8 cellular contexts compared by ENCODE assay signal in the genomic region with DNA sequence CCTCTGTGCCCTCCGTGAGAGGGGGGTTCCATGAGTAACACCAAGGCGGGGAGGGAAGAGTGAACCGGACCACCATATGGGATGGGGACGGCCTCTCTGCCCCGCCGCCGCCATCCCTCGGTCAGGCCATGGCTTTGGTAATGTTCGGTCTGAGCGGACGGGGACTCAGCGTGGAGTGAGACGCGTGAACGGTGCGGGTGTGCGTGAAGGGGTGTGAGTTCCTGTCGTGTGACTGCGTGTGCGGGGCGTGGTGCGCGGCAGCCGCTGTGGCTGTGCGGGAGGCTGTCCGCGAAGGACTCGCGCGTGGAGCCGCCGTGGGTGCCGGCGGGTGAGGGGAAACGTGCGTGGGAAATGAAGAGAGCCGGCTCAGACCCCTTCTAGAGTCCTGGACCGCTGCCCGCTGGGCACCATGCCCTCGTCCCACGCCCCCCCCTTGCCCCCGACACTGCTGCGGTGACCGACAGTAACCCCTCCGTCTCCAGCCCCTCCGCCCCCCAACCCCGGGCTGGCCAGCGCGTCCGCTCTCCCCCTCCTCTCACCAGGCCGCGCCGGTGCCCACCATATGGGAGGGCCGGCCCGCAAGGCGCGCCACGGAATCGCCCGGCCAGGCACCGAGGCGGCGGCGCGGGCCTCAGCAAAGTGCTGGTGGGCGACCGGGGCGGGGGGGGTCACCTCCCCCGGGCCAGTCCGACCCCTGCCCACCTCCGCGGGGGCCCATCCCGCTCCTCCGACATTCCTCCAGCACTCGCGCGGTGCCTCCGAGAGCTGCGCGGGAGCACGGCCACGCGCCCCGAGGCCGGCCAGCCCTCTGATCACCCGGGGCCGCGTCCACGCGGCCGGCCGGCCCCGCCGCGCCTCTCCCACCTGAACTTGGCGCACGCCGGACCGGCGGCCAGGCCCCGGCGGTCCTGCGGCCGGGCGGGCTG. TPM values are rescaled to one million over a fixed set of nuclear protein-coding genes. Genes with fewer than 3 reads are reported as not detected.
A peak's percentile ranks its signal among the peaks of the same experiment; 100 is the strongest.
DNase-seq lines count a peak whose midpoint lies in the region; ATAC-seq and TF ChIP-seq lines count a peak whose summit lies in the region.

No MANE protein-coding gene starts in this region.

- peak overlapping the region; percentile 37 for H3K27ac Mint-ChIP-seq in activated CD4-positive, alpha-beta T cell treated with anti-CD3 and anti-CD28 coated beads, Interleukin-2, amount 10 ng/mL, durations not matched to agents 24 days and 14 days
- peak overlapping the region; percentile 60 to 82 for H3K27ac Mint-ChIP-seq in natural killer cell

- H3F3A ChIP-seq in SK-N-SH (replicated peaks; ENCODE audit: insufficient read depth) = no peaks in the 10 kb centered on the region

- intact Hi-C loops in activated CD4-positive, alpha-beta T cell treated with anti-CD3 and anti-CD28 coated beads, Interleukin-2, amount 10 ng/mL, durations not matched to agents 24 days and 14 days (cut with micrococcal nuclease) = loop anchor here (1.0 to 5.0 kb wide), 3 partner anchors 119 to 439 kb away; partner anchors contain the start of genes SLC41A3 and ZXDC
- intact Hi-C loops in esophagus muscularis mucosa (cut with DNase I) (loop anchor here (1.0 kb wide), 1 partner anchor 89 kb away; no protein-coding TSS in a partner anchor), natural killer cell (cut with micrococcal nuclease) (no loop called here)

- H3K27me3 ChIP-seq in SK-N-SH (ENCODE audit: insufficient read depth) (peaks cover 50% of the 10 kb centered on the region), esophagus muscularis mucosa (peaks cover 0 to 15% (median 0%) of the 10 kb centered on the region in 4 donors)

- no peaks in the 10 kb centered on the region for H3K36me3 ChIP-seq in SK-N-SH (replicated peaks in 1 of 2; ENCODE audit: control insufficient read depth in 1 of 2, insufficient read depth in 2 of 2, low read length in 1 of 2)
- H3K36me3 ChIP-seq in esophagus muscularis mucosa = peaks cover 9 to 29% (median 15%) of the 10 kb centered on the region in 4 donors

- no peak overlapping the region for H3K9ac ChIP-seq in SK-N-SH

- H2AFZ ChIP-seq in SK-N-SH (ENCODE audit: low read depth) = peak overlapping the region; percentile 65; the same call in 1 of the 2 replicates

- H3K4me3 ChIP-seq in SK-N-SH (ENCODE audit: low read depth in 2 of 2, low read length in 1 of 2) (peak overlapping the region; percentile 58 to 66), esophagus muscularis mucosa (peak overlapping the region; percentile 97 to 99 (median 98))

- TF ChIP-seq RAD21 in SK-N-SH (IDR thresholded peaks at IDR 0.05; ENCODE audit: low read length) = no peak

- H3K4me1 ChIP-seq in SK-N-SH (ENCODE audit: control insufficient read depth in 1 of 2, insufficient read depth in 2 of 2, low read depth in 1 of 2, low read length in 1 of 2) = peaks cover 0 to 21% of the 10 kb centered on the region in 2 experiments; a peak in 1 of 4 replicates
- peaks cover 49 to 52% (median 51%) of the 10 kb centered on the region in 4 donors for H3K4me1 ChIP-seq in esophagus muscularis mucosa

- H3K4me3 Mint-ChIP-seq in activated CD4-positive, alpha-beta T cell treated with anti-CD3 and anti-CD28 coated beads, Interleukin-2, amount 10 ng/mL, durations not matched to agents 24 days and 14 days = peak overlapping the region; percentile 77
- H3K4me3 Mint-ChIP-seq in natural killer cell = peak overlapping the region; percentile 95

- CTCF ChIA-PET in SK-N-SH (lab: Yijun Ruan, JAX) = interaction anchor here (0.8 to 1.3 kb wide), 2 partner anchors 8 to 14 kb away, joined by 4 to 5 read pairs; no protein-coding TSS in a partner anchor

- peaks cover 7% of the 10 kb centered on the region for H3K4me1 Mint-ChIP-seq in activated CD4-positive, alpha-beta T cell treated with anti-CD3 and anti-CD28 coated beads, Interleukin-2, amount 10 ng/mL, durations not matched to agents 24 days and 14 days
- peaks cover 18% of the 10 kb centered on the region in 2 donors for H3K4me1 Mint-ChIP-seq in natural killer cell

- ATAC-seq in natural killer cell = peak; percentile 4 to 29 (median 6)
- no peak for ATAC-seq in HG03439 (IDR thresholded peaks at IDR 0.05; ENCODE audit: unreplicated experiment)
- no peak for ATAC-seq in GM21447 (IDR thresholded peaks at IDR 0.05; ENCODE audit: unreplicated experiment)

- H3K79me2 ChIP-seq in SK-N-SH (ENCODE audit: insufficient read depth) = no peaks in the 10 kb centered on the region

- no peaks in the 10 kb centered on the region for H3K36me3 Mint-ChIP-seq in activated CD4-positive, alpha-beta T cell treated with anti-CD3 and anti-CD28 coated beads, Interleukin-2, amount 10 ng/mL, durations not matched to agents 24 days and 14 days (ENCODE audit: low read depth)
- H3K36me3 Mint-ChIP-seq in natural killer cell = no peaks in the 10 kb centered on the region

- H4K20me1 ChIP-seq in SK-N-SH (ENCODE audit: insufficient read depth) = no peaks in the 10 kb centered on the region

- H3K27ac ChIP-seq in SK-N-SH (ENCODE audit: low read depth in 2 of 2, low read length in 1 of 2) = peak overlapping the region in 1 of 2 experiments; percentile 79; a peak in 2 of 4 replicates
- H3K27ac ChIP-seq in esophagus muscularis mucosa (replicated peaks in 1 of 4) = peak overlapping the region; percentile 92 to 100 (median 98)

- WGBS in SK-N-SH (ENCODE audit: low lambda C conversion rate) = 5% methylated on average over 14 of the region's 105 CpGs
- 0% methylated on average over 13 of the region's 105 CpGs for WGBS in esophagus muscularis mucosa

- H3K9me2 ChIP-seq in SK-N-SH = no peaks in the 10 kb centered on the region

- H3K4me2 ChIP-seq in SK-N-SH = peak overlapping the region; percentile 78

- peaks cover 42% of the 10 kb centered on the region for H3K27me3 Mint-ChIP-seq in activated CD4-positive, alpha-beta T cell treated with anti-CD3 and anti-CD28 coated beads, Interleukin-2, amount 10 ng/mL, durations not matched to agents 24 days and 14 days
- H3K27me3 Mint-ChIP-seq in natural killer cell (ENCODE audit: low read depth in 2 of 2) = peaks cover 35 to 47% of the 10 kb centered on the region in 2 donors

- H3K9me3 ChIP-seq in SK-N-SH (no peaks in the 10 kb centered on the region), esophagus muscularis mucosa (peaks cover 0 to 9% (median 0%) of the 10 kb centered on the region in 4 donors)

- no peaks in the 10 kb centered on the region for H3K9me3 Mint-ChIP-seq in activated CD4-positive, alpha-beta T cell treated with anti-CD3 and anti-CD28 coated beads, Interleukin-2, amount 10 ng/mL, durations not matched to agents 24 days and 14 days
- no peaks in the 10 kb centered on the region for H3K9me3 Mint-ChIP-seq in natural killer cell

- TF ChIP-seq EP300 in SK-N-SH (IDR thresholded peaks at IDR 0.05; ENCODE audit: borderline replicate concordance in 1 of 2, low read depth in 1 of 2, low read length in 1 of 2) = no peak
- TF ChIP-seq EP300 in esophagus muscularis mucosa (IDR thresholded peaks at IDR 0.05) = no peak

- TF ChIP-seq CTCF in SK-N-SH (IDR thresholded peaks at IDR 0.05) = no peak
- TF ChIP-seq CTCF in esophagus muscularis mucosa (IDR thresholded peaks at IDR 0.05) = no peak
- no peak for TF ChIP-seq CTCF in natural killer cell (IDR thresholded peaks at IDR 0.05)

- TF ChIP-seq POLR2A in esophagus muscularis mucosa (IDR thresholded peaks at IDR 0.05; ENCODE audit: low read depth) = no peak

- POLR2A ChIA-PET in SK-N-SH (lab: Yijun Ruan, JAX) = no interaction called here

- DNase-seq in activated CD4-positive, alpha-beta T cell treated with anti-CD3 and anti-CD28 coated beads, Interleukin-2, amount 10 ng/mL, durations not matched to agents 24 days and 14 days = peak; percentile 64
- no peak for DNase-seq in activated CD4-positive, alpha-beta T cell treated with anti-CD3 and anti-CD28 coated beads for 48 hours
- DNase-seq in SK-N-SH (peak; percentile 82), esophagus muscularis mucosa (ENCODE audit: extremely low spot score) (no peak), natural killer cell (peak; percentile 23), pons (ENCODE audit: low spot score) (no peak)

TF ChIP-seq in SK-N-SH, 30 proteins besides CTCF, POLR2A, EP300 and RAD21 (continues in another document):
- TF ChIP-seq TEAD4 (IDR thresholded peaks at IDR 0.05; ENCODE audit: borderline replicate concordance, insufficient read depth) (no peak), NRF1 (IDR thresholded peaks at IDR 0.05; ENCODE audit: low read depth, low read length) (no peak), GATA2 (CRISPR knock-in tag; IDR thresholded peaks at IDR 0.05) (no peak), TAF1 (IDR thresholded peaks at IDR 0.05; ENCODE audit: borderline replicate concordance, low read depth, low read length) (no peak), SIN3A (IDR thresholded peaks at IDR 0.05; ENCODE audit: borderline replicate concordance, low read depth, low read length) (no peak), RCOR1 (IDR thresholded peaks at IDR 0.05; ENCODE audit: low read length) (no peak), RXRA (IDR thresholded peaks at IDR 0.05; ENCODE audit: borderline replicate concordance, low read depth) (no peak)

RNA-seq across cellular contexts. Expression of gene KLF15, which starts 0.6 kb away (rescaled TPM):
- 0.19 and 0.28 TPM in 2 replicates for total RNA-seq in activated CD4-positive, alpha-beta T cell treated with anti-CD3 and anti-CD28 coated beads, Interleukin-2, amount 10 ng/mL, durations not matched to agents 24 days and 14 days
- 0.28 and 0.39 TPM in 2 replicates for polyA plus RNA-seq in SK-N-SH (2012; rRNA removed)
- polyA plus RNA-seq in SK-N-SH (2012; cell fraction: cytosol; rRNA removed) = 0.19 and 0.33 TPM in 2 replicates
- polyA plus RNA-seq in SK-N-SH (2012; cell fraction: nucleus; rRNA removed) = 0.32 and 0.50 TPM in 2 replicates
- 100 to 1,000 TPM in 2 of 4 donors, 10 to 100 TPM in 2; 84.3 to 208 (median 93.6) TPM for total RNA-seq in esophagus muscularis mucosa
- under 1 TPM; 0.23 to 0.38 (median 0.36) TPM for total RNA-seq in natural killer cell

RNA-seq across cellular contexts. Expression of gene CFAP100, which starts 38.1 kb away (rescaled TPM):
- not detected in 2 replicates for total RNA-seq in activated CD4-positive, alpha-beta T cell treated with anti-CD3 and anti-CD28 coated beads, Interleukin-2, amount 10 ng/mL, durations not matched to agents 24 days and 14 days
- polyA plus RNA-seq in SK-N-SH (2012; rRNA removed) = not detected in 2 replicates
- polyA plus RNA-seq in SK-N-SH (2012; cell fraction: cytosol; rRNA removed) = not detected in 2 replicates
- not detected in 2 replicates for polyA plus RNA-seq in SK-N-SH (2012; cell fraction: nucleus; rRNA removed)
- not detected for total RNA-seq in esophagus muscularis mucosa
- not detected for total RNA-seq in natural killer cell

Comparison
In these comparisons a context has a peak if more than half of its experiments do, and no peak if none do; other contexts are left out.
1. DNase-seq: peak in activated CD4-positive, alpha-beta T cell treated with anti-CD3 and anti-CD28 coated beads, Interleukin-2, amount 10 ng/mL, durations not matched to agents 24 days and 14 days (single experiment), SK-N-SH (single experiment) and natural killer cell (single experiment); none in activated CD4-positive, alpha-beta T cell treated with anti-CD3 and anti-CD28 coated beads for 48 hours (single experiment), esophagus muscularis mucosa (single experiment) and pons (single experiment).
2. ATAC-seq: peak in natural killer cell (3 of 3); none in HG03439 (single experiment) and GM21447 (single experiment).
3. RNA of gene KLF15, which starts 0.6 kb away (total RNA-seq): 84.3 to 208 TPM in esophagus muscularis mucosa; 0.23 to 0.38 TPM in natural killer cell and 0.19 to 0.28 TPM in activated CD4-positive, alpha-beta T cell treated with anti-CD3 and anti-CD28 coated beads, Interleukin-2, amount 10 ng/mL, durations not matched to agents 24 days and 14 days; every median in the first group is over 10 times any median in the second.